Comparison of ENCODE assay signal across 13 cellular contexts in the genomic region with DNA sequence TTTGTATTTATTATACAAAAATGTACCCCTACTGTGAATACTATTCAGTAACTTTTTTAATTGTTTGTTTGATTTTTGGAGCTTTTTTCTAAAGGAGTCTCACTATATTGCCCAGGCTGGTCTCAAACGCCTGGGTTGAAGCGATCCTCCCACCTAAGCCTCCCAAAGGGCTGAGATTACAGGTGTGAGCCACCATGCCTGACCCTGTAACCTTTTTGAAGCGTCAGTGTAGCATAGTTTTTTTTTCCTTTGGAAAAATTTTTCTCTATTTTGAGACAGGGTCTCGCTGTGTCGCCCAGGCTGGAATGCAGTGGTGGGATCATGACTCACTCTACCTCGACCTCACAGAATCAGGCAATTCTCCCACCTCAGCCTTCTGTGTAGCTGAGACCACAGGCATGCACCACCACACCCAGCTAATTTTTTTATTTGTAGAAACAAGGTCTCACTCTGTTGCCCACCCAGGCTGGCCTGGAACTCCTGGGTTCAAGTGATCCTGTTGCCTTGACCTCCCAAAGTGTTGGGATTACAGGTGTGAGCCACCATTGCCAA. TPM values are rescaled to one million over a fixed set of nuclear protein-coding genes. Genes with fewer than 3 reads are reported as not detected.
DNase-seq lines count a peak whose midpoint lies in the region; ATAC-seq, FAIRE-seq and TF ChIP-seq lines count a peak whose summit lies in the region.
"Had no signal": no experiment of that assay in that cellular context is flagged by ENCODE, and none has a peak within 500 bp of the region (broad histone marks: within the 10 kb centered on the region; RNA-seq: fewer than 3 reads in every experiment).

No MANE protein-coding gene starts in this region.

- H3K27ac Mint-ChIP-seq in activated T-helper 1 cell treated with anti-CD3 and anti-CD28 coated beads, Interleukin-12 subunit alpha, Interleukin-12 subunit beta, Interleukin-2, Interleukin-4 antibody, amounts not matched to agents 30 ng/mL and 10 ng/mL and 1 ng/mL, durations not matched to agents 14 hours and 24 hours and 36 hours, result no peak overlapping the region
- H3K27ac Mint-ChIP-seq in type B pancreatic cell, result no peak overlapping the region

- intact Hi-C loops in HepG2 (cut with micrococcal nuclease; ENCODE audit: unreplicated experiment), result no loop called here
- intact Hi-C loops in right lobe of liver (cut with DNase I), result no loop called here
- intact Hi-C loops in activated T-helper 1 cell treated with anti-CD3 and anti-CD28 coated beads, Interleukin-12 subunit alpha, Interleukin-12 subunit beta, Interleukin-2, Interleukin-4 antibody, amounts not matched to agents 30 ng/mL and 10 ng/mL and 1 ng/mL, durations not matched to agents 14 hours and 24 hours and 36 hours (cut with micrococcal nuclease), result loop anchor here (2.0 kb wide), 2 partner anchors 61 to 311 kb away; a partner anchor contains a TSS

- H3K27ac ChIP-seq in HepG2 (ENCODE audit: extremely low read length, insufficient read depth, low read length) (no peak overlapping the region), right lobe of liver (no peak overlapping the region)

- H3K4me1 Mint-ChIP-seq in activated T-helper 1 cell treated with anti-CD3 and anti-CD28 coated beads, Interleukin-12 subunit alpha, Interleukin-12 subunit beta, Interleukin-2, Interleukin-4 antibody, amounts not matched to agents 30 ng/mL and 10 ng/mL and 1 ng/mL, durations not matched to agents 14 hours and 24 hours and 36 hours (ENCODE audit: low read depth), result peaks cover 78% of the 10 kb centered on the region
- H3K4me1 Mint-ChIP-seq in type B pancreatic cell (ENCODE audit: unreplicated experiment), result peaks cover 33% of the 10 kb centered on the region

- WGBS in HepG2 (ENCODE audit: low lambda C conversion rate), result 89% methylated on average over 6 of the region's 6 CpGs
- WGBS in right lobe of liver (ENCODE audit: insufficient coverage, low coverage, low lambda C conversion rate, missing lambda C conversion rate), result 87% methylated on average over 3 of the region's 6 CpGs

- BruUV-seq in HepG2 (replicated peaks; lab: Mats Ljungman, UMichigan), result no TSS peak

- peak overlapping the region; percentile 69 for H3K4me2 ChIP-seq in HepG2 (ENCODE audit: low read depth, low read length)

- TF ChIP-seq EP300 in HepG2 (IDR thresholded peaks at IDR 0.05; ENCODE audit: low read depth in 2 of 2, low read length in 2 of 2) (no peak), HepG2 (CRISPR knock-in tag; IDR thresholded peaks at IDR 0.05; ENCODE audit: borderline replicate concordance) (no peak)

- peaks cover 18% of the 10 kb centered on the region for H3K36me3 Mint-ChIP-seq in activated T-helper 1 cell treated with anti-CD3 and anti-CD28 coated beads, Interleukin-12 subunit alpha, Interleukin-12 subunit beta, Interleukin-2, Interleukin-4 antibody, amounts not matched to agents 30 ng/mL and 10 ng/mL and 1 ng/mL, durations not matched to agents 14 hours and 24 hours and 36 hours (ENCODE audit: low read depth)
- H3K36me3 Mint-ChIP-seq in type B pancreatic cell, result peaks cover 9% of the 10 kb centered on the region

- ATAC-seq in HepG2 (no peak), right lobe of liver (no peak), HG03460 (IDR thresholded peaks at IDR 0.05; ENCODE audit: unreplicated experiment) (no peak), HG03520 (IDR thresholded peaks at IDR 0.05; ENCODE audit: unreplicated experiment) (no peak)
- ATAC-seq: activated CD4-positive, CD25-positive, alpha-beta regulatory T cell treated with anti-CD3 and anti-CD28 coated beads, Interleukin-2, amount 50 U/mL, for 24 hours had no signal

- peak overlapping the region in 2 of 3 experiments; percentile 82 to 93; a peak in 4 of 6 replicates for H3K4me3 ChIP-seq in HepG2 (replicated peaks in 1 of 3; ENCODE audit: insufficient read depth in 1 of 3, low read depth in 2 of 3, low read length in 3 of 3)
- no peak overlapping the region for H3K4me3 ChIP-seq in right lobe of liver

- H4K20me1 ChIP-seq in HepG2 (ENCODE audit: insufficient read depth, low read length), result peaks cover 5% of the 10 kb centered on the region; the same call in 1 of the 2 replicates

- H3K4me1 ChIP-seq in HepG2 (ENCODE audit: insufficient read depth, low read length) (peaks cover 74% of the 10 kb centered on the region), right lobe of liver (peaks cover 0 to 25% (median 8%) of the 10 kb centered on the region in 4 donors)

- peaks cover 67% of the 10 kb centered on the region for H3K79me2 ChIP-seq in HepG2 (ENCODE audit: insufficient read depth, low read length)

- H2AFZ ChIP-seq in HepG2 (ENCODE audit: low read length), result no peak overlapping the region

- peak overlapping the region; percentile 70 for H3K4me3 Mint-ChIP-seq in activated T-helper 1 cell treated with anti-CD3 and anti-CD28 coated beads, Interleukin-12 subunit alpha, Interleukin-12 subunit beta, Interleukin-2, Interleukin-4 antibody, amounts not matched to agents 30 ng/mL and 10 ng/mL and 1 ng/mL, durations not matched to agents 14 hours and 24 hours and 36 hours
- H3K4me3 Mint-ChIP-seq in type B pancreatic cell, result peak overlapping the region; percentile 70

- no peaks in the 10 kb centered on the region for H3K9me3 Mint-ChIP-seq in activated T-helper 1 cell treated with anti-CD3 and anti-CD28 coated beads, Interleukin-12 subunit alpha, Interleukin-12 subunit beta, Interleukin-2, Interleukin-4 antibody, amounts not matched to agents 30 ng/mL and 10 ng/mL and 1 ng/mL, durations not matched to agents 14 hours and 24 hours and 36 hours
- no peaks in the 10 kb centered on the region for H3K9me3 Mint-ChIP-seq in type B pancreatic cell

- CTCF ChIA-PET in HepG2 (lab: Yijun Ruan, JAX; ENCODE audit: low intra/inter-chr PET ratio, low total read pairs), result no interaction called here

- in situ Hi-C loops in HepG2 (cut with HindIII; ENCODE audit: extremely low pct_ligation_motif_present, low pct_unique_long_range_greater_than_20kb), result no loop called here

- DNase-seq in HepG2 (ENCODE audit: low spot score) (peak; percentile 21), right lobe of liver (no peak), iris pigment epithelial cell (ENCODE audit: low read depth) (peak; percentile 16), type B pancreatic cell (ENCODE audit: extremely low spot score, unreplicated experiment) (no peak)
- no peak for DNase-seq in activated T-helper 1 cell treated with anti-CD3 and anti-CD28 coated beads, Interleukin-12 subunit alpha, Interleukin-12 subunit beta, Interleukin-2, Interleukin-4 antibody, amounts not matched to agents 30 ng/mL and 10 ng/mL and 1 ng/mL, durations not matched to agents 14 hours and 24 hours and 36 hours (ENCODE audit: low spot score)
- DNase-seq in effector CD4-positive, alpha-beta T cell, result no peak
- DNase-seq: C1 segment of cervical spinal cord, caudate nucleus, midbrain had no signal

- POLR2A ChIA-PET in HepG2 (lab: Yijun Ruan, JAX), result no interaction called here

- H3K9me3 ChIP-seq in HepG2 (ENCODE audit: low read length) (no peaks in the 10 kb centered on the region), right lobe of liver (no peaks in the 10 kb centered on the region)

- no peaks in the 10 kb centered on the region for H3K27me3 Mint-ChIP-seq in activated T-helper 1 cell treated with anti-CD3 and anti-CD28 coated beads, Interleukin-12 subunit alpha, Interleukin-12 subunit beta, Interleukin-2, Interleukin-4 antibody, amounts not matched to agents 30 ng/mL and 10 ng/mL and 1 ng/mL, durations not matched to agents 14 hours and 24 hours and 36 hours (ENCODE audit: insufficient read depth)
- H3K27me3 Mint-ChIP-seq in type B pancreatic cell, result no peaks in the 10 kb centered on the region

- TF ChIP-seq CTCF in HepG2 (CRISPR knock-in tag; IDR thresholded peaks at IDR 0.05) (no peak), right lobe of liver (IDR thresholded peaks at IDR 0.05) (no peak), type B pancreatic cell (conservative IDR thresholded peaks at IDR 0.05) (no peak)

- peak overlapping the region; percentile 93; the same call in 1 of the 2 replicates for H3K9ac ChIP-seq in HepG2 (ENCODE audit: insufficient read depth, low read depth, low read length)

- no peaks in the 10 kb centered on the region; a peak in 1 of 5 replicates for H3K27me3 ChIP-seq in HepG2 (ENCODE audit: control insufficient read depth in 1 of 2, insufficient read depth in 2 of 2, low read length in 2 of 2)
- no peaks in the 10 kb centered on the region for H3K27me3 ChIP-seq in right lobe of liver

- no peak for TF ChIP-seq POLR2A in HepG2 (IDR thresholded peaks at IDR 0.05; ENCODE audit: insufficient read depth in 1 of 2, low read depth in 2 of 2, low read length in 2 of 2)
- no peak for TF ChIP-seq POLR2A in right lobe of liver (IDR thresholded peaks at IDR 0.05)

- H3K36me3 ChIP-seq in HepG2 (replicated peaks in 1 of 2; ENCODE audit: control insufficient read depth in 1 of 2, insufficient read depth in 2 of 2, low read length in 2 of 2) (peaks cover 0 to 9% of the 10 kb centered on the region in 2 experiments; a peak in 3 of 5 replicates), right lobe of liver (no peaks in the 10 kb centered on the region)

- no peak for FAIRE-seq in HepG2 (lab: Jason Lieb, UNC)
- FAIRE-seq: GM12891 had no signal

- no peak for TF ChIP-seq RAD21 in HepG2 (CRISPR knock-in tag; IDR thresholded peaks at IDR 0.05)

RNA-seq across cellular contexts. Expression of a gene that starts 2.0 kb away (rescaled TPM):
- 18.7 and 24.0 TPM in 2 replicates for total RNA-seq in HepG2 (2016; rRNA removed; fragmentation: Illumina TruSeq; extraction: Trizol)
- 4.9 and 5.0 TPM in 2 replicates for total RNA-seq in HepG2 (2016; cell fraction: cytosol; rRNA removed; fragmentation: Illumina TruSeq; extraction: Trizol; ENCODE audit: low read depth)
- 19.7 and 21.7 TPM in 2 replicates for total RNA-seq in HepG2 (2016; cell fraction: insoluble cytoplasmic fraction; rRNA removed; fragmentation: Illumina TruSeq; extraction: Trizol)
- 16.6 and 19.2 TPM in 2 replicates for total RNA-seq in HepG2 (2016; cell fraction: membrane; rRNA removed; fragmentation: Illumina TruSeq; extraction: Trizol)
- 19.6 and 26.0 TPM in 2 replicates for total RNA-seq in HepG2 (2016; cell fraction: nucleus; rRNA removed; fragmentation: Illumina TruSeq; extraction: Trizol)
- 13.3 and 24.0 TPM in 2 replicates for polyA plus RNA-seq in HepG2 (2011; rRNA removed)
- 6.6 and 11.0 TPM in 2 replicates for polyA plus RNA-seq in HepG2 (2011; cell fraction: cytosol; rRNA removed)
- polyA plus RNA-seq in HepG2 (2011; cell fraction: nucleus; rRNA removed), result 6.5 and 10.4 TPM in 2 replicates
- 13.2 and 20.8 TPM in 2 replicates for polyA plus RNA-seq in HepG2 (2012)
- 3.7 and 4.0 TPM in 2 replicates for polyA plus RNA-seq in HepG2 (2016; cell fraction: cytosol; fragmentation: Illumina TruSeq; extraction: Trizol; ENCODE audit: low read depth)
- polyA plus RNA-seq in HepG2 (2016; cell fraction: insoluble cytoplasmic fraction; fragmentation: Illumina TruSeq; extraction: Trizol; ENCODE audit: low read depth), result 28.8 and 30.2 TPM in 2 replicates
- polyA plus RNA-seq in HepG2 (2016; cell fraction: membrane; fragmentation: Illumina TruSeq; extraction: Trizol; ENCODE audit: low read depth), result 15.5 and 15.6 TPM in 2 replicates
- 30.9 and 40.5 TPM in 2 replicates for polyA plus RNA-seq in HepG2 (2016; cell fraction: nucleus; fragmentation: Illumina TruSeq; extraction: Trizol; ENCODE audit: insufficient read depth, low read depth)
- 3.9 and 9.7 TPM in 2 replicates for polyA minus RNA-seq in HepG2 (2011; rRNA and poly(A)+ RNA removed; ENCODE audit: low replicate concordance)
- polyA minus RNA-seq in HepG2 (2011; cell fraction: cytosol; rRNA and poly(A)+ RNA removed), result 10.1 and 12.1 TPM in 2 replicates
- polyA minus RNA-seq in HepG2 (2011; cell fraction: nucleus; rRNA and poly(A)+ RNA removed), result 15.8 and 18.9 TPM in 2 replicates
- total RNA-seq in right lobe of liver, result 10 to 100 TPM in 2 of 6 experiments, 1 to 10 TPM in 4; 5.8 to 11.4 (median 6.8) TPM
- total RNA-seq in activated T-helper 1 cell treated with anti-CD3 and anti-CD28 coated beads, Interleukin-12 subunit alpha, Interleukin-12 subunit beta, Interleukin-2, Interleukin-4 antibody, amounts not matched to agents 30 ng/mL and 10 ng/mL and 1 ng/mL, durations not matched to agents 14 hours and 24 hours and 36 hours, result 25.6 and 32.8 TPM in 2 replicates
- 23.0 and 23.1 TPM in 2 replicates for total RNA-seq in type B pancreatic cell (ENCODE audit: low replicate concordance)

Comparison
In these comparisons a context has a peak if more than half of its experiments do, and no peak if none do; other contexts are left out.
1. DNase-seq: peak in HepG2 (single experiment) and iris pigment epithelial cell (single experiment); none in right lobe of liver (0 of 3), activated T-helper 1 cell treated with anti-CD3 and anti-CD28 coated beads, Interleukin-12 subunit alpha, Interleukin-12 subunit beta, Interleukin-2, Interleukin-4 antibody, amounts not matched to agents 30 ng/mL and 10 ng/mL and 1 ng/mL, durations not matched to agents 14 hours and 24 hours and 36 hours (single experiment), type B pancreatic cell (single experiment) and effector CD4-positive, alpha-beta T cell (single experiment).
2. H3K4me3 ChIP-seq: peak in HepG2 (2 of 3); none in right lobe of liver (0 of 3).